ENCODE assay signal across 10 cellular contexts in genomic region chr5:177593511-177593910, GRCh38. TPM values are rescaled to one million over a fixed set of nuclear protein-coding genes. Genes with fewer than 3 reads are reported as not detected.
A peak's percentile ranks its signal among the peaks of the same experiment; 100 is the strongest.
DNase-seq lines count a peak whose midpoint lies in the region; ATAC-seq, FAIRE-seq and TF ChIP-seq lines count a peak whose summit lies in the region.
"Had no signal": no experiment of that assay in that cellular context is flagged by ENCODE, and none has a peak within 500 bp of the region (broad histone marks: within the 10 kb centered on the region; RNA-seq: fewer than 3 reads in every experiment).

No MANE protein-coding gene starts in this region.

- DNase-seq in CD8-positive, alpha-beta T cell, result peak in 1 of 7 experiments; percentile 39
- no peak for DNase-seq in LNCaP clone FGC (ENCODE audit: low read depth)
- DNase-seq in breast epithelium (ENCODE audit: low spot score in 2 of 2), result no peak
- DNase-seq in nephron progenitor cell, result no peak
- DNase-seq in SHP77 (lab: John Stamatoyannopoulos, UW), result no peak
- DNase-seq in GM12892 (ENCODE audit: insufficient read length), result no peak
- DNase-seq in uterus, result no peak
- DNase-seq: NCI-H146; stimulated activated CD8-positive, alpha-beta memory T cell treated with anti-CD3 and anti-CD28 coated beads, Interleukin-4, amount 100 ng/mL, for 48 hours had no signal

- no peak for TF ChIP-seq CTCF in CD8-positive, alpha-beta T cell (IDR thresholded peaks at IDR 0.05)
- TF ChIP-seq CTCF in LNCaP clone FGC (IDR thresholded peaks at IDR 0.05; ENCODE audit: control insufficient read depth, extremely low read depth, insufficient read depth) (no peak), breast epithelium (IDR thresholded peaks at IDR 0.05) (no peak), nephron progenitor cell (IDR thresholded peaks at IDR 0.05) (no peak), uterus (IDR thresholded peaks at IDR 0.05) (no peak)

- intact Hi-C loops in CD8-positive, alpha-beta T cell (cut with DNase I, micrococcal nuclease), result loop anchor here (5.0 to 10.0 kb wide), 3 partner anchors 239 to 1139 kb away; partner anchors contain the start of genes LMAN2 (in 1 of the 2), NHP2 (in 1 of the 2), RGS14 (in 1 of the 2) and ZNF354A (in 1 of the 2)
- intact Hi-C loops in breast epithelium (cut with DNase I; ENCODE audit: low total_unique reads), result no loop called here
- intact Hi-C loops in uterus (cut with DNase I; ENCODE audit: low total_unique reads), result no loop called here

- H3K9me3 Mint-ChIP-seq in CD8-positive, alpha-beta T cell, result no peaks in the 10 kb centered on the region
- H3K9me3 Mint-ChIP-seq in nephron progenitor cell, result no peaks in the 10 kb centered on the region

- H3K4me3 ChIP-seq in CD8-positive, alpha-beta T cell (ENCODE audit: low read depth, low read length), result no peak overlapping the region
- H3K4me3 ChIP-seq in LNCaP clone FGC (ENCODE audit: low read depth, low read length) (peak overlapping the region; percentile 83), breast epithelium (peak overlapping the region in 2 of 3 donors; percentile 21 to 98), uterus (no peak overlapping the region)

- H3K27ac ChIP-seq in CD8-positive, alpha-beta T cell (ENCODE audit: low read depth, low read length), result no peak overlapping the region
- no peak overlapping the region for H3K27ac ChIP-seq in breast epithelium
- no peak overlapping the region for H3K27ac ChIP-seq in uterus

- no peak overlapping the region for H3K27ac Mint-ChIP-seq in CD8-positive, alpha-beta T cell
- H3K27ac Mint-ChIP-seq in nephron progenitor cell, result no peak overlapping the region

- H3K9me3 ChIP-seq in CD8-positive, alpha-beta T cell (ENCODE audit: low read length), result no peaks in the 10 kb centered on the region
- H3K9me3 ChIP-seq in breast epithelium (no peaks in the 10 kb centered on the region), uterus (no peaks in the 10 kb centered on the region)

- H3K4me1 ChIP-seq in CD8-positive, alpha-beta T cell (ENCODE audit: insufficient read depth, low read length), result peaks cover 19% of the 10 kb centered on the region
- peaks cover 0 to 10% of the 10 kb centered on the region in 2 donors for H3K4me1 ChIP-seq in breast epithelium
- no peaks in the 10 kb centered on the region for H3K4me1 ChIP-seq in uterus

- TF ChIP-seq POLR2A in breast epithelium (IDR thresholded peaks at IDR 0.05) (no peak), GM12892 (IDR thresholded peaks at IDR 0.05; ENCODE audit: low read depth, low read length) (no peak), uterus (IDR thresholded peaks at IDR 0.05) (no peak)

- H3K36me3 ChIP-seq in CD8-positive, alpha-beta T cell (ENCODE audit: insufficient read depth, low read length), result peaks cover 37% of the 10 kb centered on the region
- H3K36me3 ChIP-seq in breast epithelium (no peaks in the 10 kb centered on the region), uterus (no peaks in the 10 kb centered on the region)

- POLR2A ChIA-PET in CD8-positive, alpha-beta T cell (lab: Charles Lee), result interaction anchor here (0.6 to 0.7 kb wide), 2 partner anchors 11 to 223 kb away, joined by 3 read pairs; no protein-coding TSS in a partner anchor

- ATAC-seq in CD8-positive, alpha-beta T cell, result no peak
- ATAC-seq in HG02885 (IDR thresholded peaks at IDR 0.05; ENCODE audit: poor library complexity, unreplicated experiment), result no peak

- H3K27me3 Mint-ChIP-seq in CD8-positive, alpha-beta T cell (ENCODE audit: low read depth), result peaks cover 7% of the 10 kb centered on the region
- H3K27me3 Mint-ChIP-seq in nephron progenitor cell (ENCODE audit: low read depth, poor library complexity), result peaks cover 35% of the 10 kb centered on the region

- H3K4me3 Mint-ChIP-seq in CD8-positive, alpha-beta T cell, result peak overlapping the region; percentile 99
- H3K4me3 Mint-ChIP-seq in nephron progenitor cell, result peak overlapping the region; percentile 96

- H3K4me1 Mint-ChIP-seq in CD8-positive, alpha-beta T cell (ENCODE audit: low read depth), result peaks cover 26% of the 10 kb centered on the region
- peaks cover 32% of the 10 kb centered on the region for H3K4me1 Mint-ChIP-seq in nephron progenitor cell

- peaks cover 39% of the 10 kb centered on the region for H3K36me3 Mint-ChIP-seq in CD8-positive, alpha-beta T cell
- peaks cover 39% of the 10 kb centered on the region for H3K36me3 Mint-ChIP-seq in nephron progenitor cell (ENCODE audit: low read depth)

- FAIRE-seq in GM12892 (lab: Jason Lieb, UNC), result no peak

- CTCF ChIA-PET in CD8-positive, alpha-beta T cell (lab: Charles Lee), result interaction anchor here (1.1 kb wide), 1 partner anchor 14 kb away, joined by 3 read pairs; no protein-coding TSS in a partner anchor

- no peaks in the 10 kb centered on the region for H3K27me3 ChIP-seq in CD8-positive, alpha-beta T cell (ENCODE audit: insufficient read depth, low read length)
- no peaks in the 10 kb centered on the region for H3K27me3 ChIP-seq in breast epithelium
- H3K27me3 ChIP-seq in uterus, result no peaks in the 10 kb centered on the region

RNA-seq across cellular contexts. Expression of gene TMED9, which starts 1.5 kb away (rescaled TPM):
- 10 to 100 TPM; 42.4 to 52.2 TPM for total RNA-seq in CD8-positive, alpha-beta T cell
- total RNA-seq in breast epithelium, result 100 to 1,000 TPM in 1 of 3 donors, 10 to 100 TPM in 2; 75.4 to 109 (median 95.1) TPM
- polyA plus RNA-seq in GM12892 (2012; ENCODE audit: missing spikeins), result 86.8 TPM
- 100 to 1,000 TPM in 2 of 4 donors, 10 to 100 TPM in 2; 12.8 to 106 (median 73.4) TPM for total RNA-seq in uterus

RNA-seq across cellular contexts. Expression of gene B4GALT7, which starts 6.4 kb away (rescaled TPM):
- total RNA-seq in CD8-positive, alpha-beta T cell, result 10 to 100 TPM; 33.4 to 36.6 TPM
- total RNA-seq in breast epithelium (10 to 100 TPM; 21.4 to 27.5 (median 22.6) TPM), uterus (10 to 100 TPM in 3 of 4 donors, 1 to 10 TPM in 1; 5.1 to 27.8 (median 24.5) TPM)
- 8.2 TPM for polyA plus RNA-seq in GM12892 (2012; ENCODE audit: missing spikeins)

RNA-seq across cellular contexts. Expression of gene FAM193B, which starts 39.1 kb away (rescaled TPM):
- 100 to 1,000 TPM; 136 to 141 TPM for total RNA-seq in CD8-positive, alpha-beta T cell
- total RNA-seq in breast epithelium (10 to 100 TPM; 35.4 to 81.5 (median 77.0) TPM), uterus (100 to 1,000 TPM in 1 of 4 donors, 10 to 100 TPM in 3; 16.5 to 117 (median 39.4) TPM)
- 43.8 TPM for polyA plus RNA-seq in GM12892 (2012; ENCODE audit: missing spikeins)

Comparison
In these comparisons a context has a peak if more than half of its experiments do, and no peak if none do; other contexts are left out.
1. H3K4me3 ChIP-seq: peak in LNCaP clone FGC (single experiment) and breast epithelium (2 of 3); none in CD8-positive, alpha-beta T cell (single experiment) and uterus (0 of 2).
2. intact Hi-C loops: an anchor here in CD8-positive, alpha-beta T cell (5.0 to 10.0 kb wide); none called in breast epithelium and uterus.